In the genomic region with DNA sequence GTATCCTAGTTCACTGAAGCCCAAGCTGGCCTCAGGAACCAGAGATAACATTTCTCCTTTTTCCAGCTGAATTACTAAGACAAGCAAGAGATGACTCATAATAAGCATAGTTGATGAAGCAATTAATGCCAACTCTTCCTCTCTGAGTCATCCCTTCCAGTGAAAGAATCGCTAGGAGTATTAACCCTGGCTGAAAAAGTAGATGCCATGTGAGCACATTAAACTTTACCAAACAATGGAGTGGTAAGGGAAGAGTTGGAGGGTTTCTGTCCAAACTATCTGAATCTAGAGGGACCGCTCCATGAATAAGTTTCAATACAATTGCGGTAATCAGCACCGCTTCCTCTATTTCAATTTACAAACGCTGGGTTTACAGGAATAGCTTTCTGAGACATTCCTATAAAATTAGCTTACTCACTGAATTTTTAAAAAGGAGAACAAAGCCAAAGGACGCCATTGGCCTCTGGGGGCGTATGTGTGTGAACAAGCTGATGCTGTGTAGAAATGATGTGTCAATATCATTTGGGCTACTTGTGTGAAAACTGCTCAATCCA, we compare ENCODE assay signal across 8 cellular contexts. TPM values are rescaled to one million over a fixed set of nuclear protein-coding genes. Genes with fewer than 3 reads are reported as not detected.
DNase-seq lines count a peak whose midpoint lies in the region; ATAC-seq and TF ChIP-seq lines count a peak whose summit lies in the region.

No MANE protein-coding gene starts in this region.

- DNase-seq in HEK293T (ENCODE audit: extremely low spot score) (peak; percentile 35), PC-3 (peak; percentile 92), kidney tubule cell (ENCODE audit: low spot score) (peak; percentile 93), activated gamma-delta T cell treated with Interleukin-2 at 50 U/mL for 16 hours (no peak)
- DNase-seq in stimulated activated naive CD8-positive, alpha-beta T cell treated with anti-CD3 and anti-CD28 coated beads, Interleukin-15, Interleukin-2, amounts not matched to agents 100 U/mL and 50 U/mL, for 24 hours: no peak

- no TSS peak for BruUV-seq in PC-3 (replicated peaks; lab: Mats Ljungman, UMichigan)

- POLR2A ChIA-PET in HEK293T (lab: Yijun Ruan, JAX): interaction anchor here (1.0 to 1.3 kb wide), 2 partner anchors 12 to 49 kb away, joined by 3 to 8 read pairs; partner anchors contain the start of gene ATXN1
- POLR2A ChIA-PET in PC-3 (lab: Charles Lee; ENCODE audit: unreplicated experiment): interaction anchor here (0.6 to 1.3 kb wide), 3 partner anchors 22 to 49 kb away, joined by 3 to 11 read pairs (median 3); no protein-coding TSS in a partner anchor

- H3K4me3 ChIP-seq in GM08714 (ENCODE audit: low read length): peak overlapping the region; percentile 55
- peak overlapping the region; percentile 64 for H3K4me3 ChIP-seq in PC-3 (ENCODE audit: low read length)

- no peaks in the 10 kb centered on the region for H3K27me3 ChIP-seq in PC-3 (ENCODE audit: low read length)

- H3K27me3 Mint-ChIP-seq in brain: no peaks in the 10 kb centered on the region

- peak overlapping the region; percentile 98 for H3K27ac ChIP-seq in PC-3 (ENCODE audit: low read length)

- H3F3A ChIP-seq in PC-3 (ENCODE audit: low read length, unreplicated experiment): peaks cover 14% of the 10 kb centered on the region

- H2AFZ ChIP-seq in PC-3 (ENCODE audit: low read length): no peak overlapping the region

- peaks cover 44% of the 10 kb centered on the region for H3K4me1 Mint-ChIP-seq in brain

- H3K4me1 ChIP-seq in PC-3 (ENCODE audit: insufficient read depth, low read length): peaks cover 33% of the 10 kb centered on the region

- peak overlapping the region in 2 of 5 experiments; percentile 29 to 43 for H3K4me3 Mint-ChIP-seq in brain

- peak overlapping the region in 3 of 5 experiments; percentile 74 to 88 (median 88) for H3K27ac Mint-ChIP-seq in brain

- no peaks in the 10 kb centered on the region for H3K36me3 ChIP-seq in PC-3 (ENCODE audit: low read depth, low read length)

- TF ChIP-seq CTCF in PC-3 (conservative IDR thresholded peaks at IDR 0.05; ENCODE audit: low read depth, low read length) (peak; percentile 72), brain (conservative IDR thresholded peaks at IDR 0.05) (no peak)

- H3K36me3 Mint-ChIP-seq in brain: peaks cover 29% of the 10 kb centered on the region

- CTCF ChIA-PET in HEK293T (lab: Yijun Ruan, JAX): interaction anchor here (0.5 to 2.7 kb wide), 9 partner anchors 9 to 1459 kb away, joined by 3 to 10 read pairs (median 5); no protein-coding TSS in a partner anchor
- CTCF ChIA-PET in PC-3 (lab: Charles Lee): interaction anchor here (0.6 to 1.4 kb wide), 6 partner anchors 45 to 378 kb away, joined by 3 to 18 read pairs (median 5); partner anchors contain the start of gene ATXN1

- peak overlapping the region; percentile 88 for H3K9ac ChIP-seq in PC-3 (ENCODE audit: low read length)

- no peaks in the 10 kb centered on the region for H3K9me3 ChIP-seq in PC-3 (ENCODE audit: low read length)

- intact Hi-C loops in PC-3 (cut with micrococcal nuclease): loop anchor here (1.0 to 5.0 kb wide), 9 partner anchors 14 to 381 kb away; no protein-coding TSS in a partner anchor

- no peaks in the 10 kb centered on the region for H3K9me2 ChIP-seq in PC-3 (replicated peaks; ENCODE audit: low read length)

- peaks cover 57% of the 10 kb centered on the region for H3K79me2 ChIP-seq in PC-3 (ENCODE audit: low read length)

- no peaks in the 10 kb centered on the region for H4K20me1 ChIP-seq in PC-3 (ENCODE audit: low read length)

- peak; percentile 64 for ATAC-seq in PC-3
- ATAC-seq in stimulated activated naive CD8-positive, alpha-beta T cell treated with anti-CD3 and anti-CD28 coated beads, Interleukin-15, Interleukin-2, amounts not matched to agents 100 U/mL and 50 U/mL, for 24 hours: peak; percentile 65
- ATAC-seq in HG03108 (IDR thresholded peaks at IDR 0.05; ENCODE audit: unreplicated experiment): no peak

- H3K4me2 ChIP-seq in PC-3 (ENCODE audit: low read length): peak overlapping the region; percentile 95

- no peaks in the 10 kb centered on the region for H3K9me3 Mint-ChIP-seq in brain

TF ChIP-seq in HEK293T, 16 proteins besides CTCF, POLR2A, EP300 and RAD21:
- TF ChIP-seq CTBP1 (IDR thresholded peaks at IDR 0.05; ENCODE audit: borderline replicate concordance) (peak; percentile 59; the same call in 1 of the 2 replicates), SP1 (IDR thresholded peaks at IDR 0.05) (no peak), LEF1 (IDR thresholded peaks at IDR 0.05; ENCODE audit: borderline replicate concordance) (no peak), ELF4 (IDR thresholded peaks at IDR 0.05) (no peak), BHLHE40 (IDR thresholded peaks at IDR 0.05; ENCODE audit: borderline replicate concordance) (no peak), FOXK2 (IDR thresholded peaks at IDR 0.05) (no peak), NFRKB (IDR thresholded peaks at IDR 0.05) (no peak), ZNF384 (IDR thresholded peaks at IDR 0.05) (no peak), FOXA1 (IDR thresholded peaks at IDR 0.05) (no peak)
TF ChIP-seq in HEK293T: peak in this region for 1.

RNA-seq across cellular contexts. Expression of gene ATXN1, which starts 48.3 kb away (rescaled TPM):
- total RNA-seq in PC-3 (2014; rRNA removed): 19.1 and 27.0 TPM in 2 replicates
- polyA plus RNA-seq in brain (ENCODE audit: insufficient read depth, low read depth, low replicate concordance): 4.5 TPM

Comparison
In these comparisons a context has a peak if more than half of its experiments do, and no peak if none do; other contexts are left out.
1. DNase-seq: peak in HEK293T (single experiment), PC-3 (single experiment) and kidney tubule cell (single experiment); none in stimulated activated naive CD8-positive, alpha-beta T cell treated with anti-CD3 and anti-CD28 coated beads, Interleukin-15, Interleukin-2, amounts not matched to agents 100 U/mL and 50 U/mL, for 24 hours (single experiment) and activated gamma-delta T cell treated with Interleukin-2 at 50 U/mL for 16 hours (single experiment).